ENCODE assay signal across 2 cellular contexts in the genomic region with DNA sequence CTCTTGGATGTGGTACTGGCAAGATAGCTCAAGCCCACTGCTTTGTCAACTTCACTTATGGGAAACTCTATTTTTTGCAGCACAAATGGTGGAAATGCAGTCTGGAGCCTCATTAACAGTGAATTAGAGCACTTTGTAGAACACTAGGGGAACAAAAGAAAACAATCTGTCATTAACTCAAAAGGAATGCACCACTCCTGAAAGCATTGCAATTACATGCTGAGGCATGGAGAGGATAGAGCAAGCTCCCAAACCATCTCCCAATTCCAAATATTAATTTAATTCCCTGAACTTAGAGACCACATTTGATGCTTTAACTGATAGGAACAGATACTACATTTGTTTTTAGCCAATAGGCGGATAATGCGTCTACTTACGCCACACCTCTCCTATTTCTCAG.
TF ChIP-seq lines count a peak whose summit lies in the region.

No MANE protein-coding gene starts in this region.

TF ChIP-seq in IMR-90, 13 proteins besides CTCF, POLR2A, EP300 and RAD21:
- no peak for TF ChIP-seq BHLHE40 (IDR thresholded peaks at IDR 0.05; ENCODE audit: low read depth, low read length)
- TF ChIP-seq CEBPB (IDR thresholded peaks at IDR 0.05; ENCODE audit: low read depth, low read length) = no peak
- TF ChIP-seq MAFK (IDR thresholded peaks at IDR 0.05; ENCODE audit: low read depth, low read length) = no peak
- no peak for TF ChIP-seq FOS (IDR thresholded peaks at IDR 0.05; ENCODE audit: low read depth, low read length)
- no peak for TF ChIP-seq RCOR1 (IDR thresholded peaks at IDR 0.05; ENCODE audit: insufficient replicate concordance, low read length)
- TF ChIP-seq ELK1 (IDR thresholded peaks at IDR 0.05; ENCODE audit: borderline replicate concordance, low read depth, low read length) = no peak
TF ChIP-seq in IMR-90: peak in this region for 0.

TF ChIP-seq in WTC11, 78 proteins besides CTCF, POLR2A, EP300 and RAD21:
- TF ChIP-seq ZNF317 (CRISPR knock-in tag; IDR thresholded peaks at IDR 0.05; ENCODE audit: borderline replicate concordance, low read depth) = no peak
- no peak for TF ChIP-seq ZNF512 (CRISPR knock-in tag; IDR thresholded peaks at IDR 0.05; ENCODE audit: borderline replicate concordance)
- TF ChIP-seq ATF1 (CRISPR knock-in tag; IDR thresholded peaks at IDR 0.05) = no peak
- no peak for TF ChIP-seq NFYB (CRISPR knock-in tag; conservative IDR thresholded peaks at IDR 0.05; ENCODE audit: low read depth)
- TF ChIP-seq, protein P1, sequence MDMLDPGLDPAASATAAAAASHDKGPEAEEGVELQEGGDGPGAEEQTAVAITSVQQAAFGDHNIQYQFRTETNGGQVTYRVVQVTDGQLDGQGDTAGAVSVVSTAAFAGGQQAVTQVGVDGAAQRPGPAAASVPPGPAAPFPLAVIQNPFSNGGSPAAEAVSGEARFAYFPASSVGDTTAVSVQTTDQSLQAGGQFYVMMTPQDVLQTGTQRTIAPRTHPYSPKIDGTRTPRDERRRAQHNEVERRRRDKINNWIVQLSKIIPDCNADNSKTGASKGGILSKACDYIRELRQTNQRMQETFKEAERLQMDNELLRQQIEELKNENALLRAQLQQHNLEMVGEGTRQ (CRISPR knock-in tag; IDR thresholded peaks at IDR 0.05) = no peak
- TF ChIP-seq FOXP1 (CRISPR knock-in tag; IDR thresholded peaks at IDR 0.05; ENCODE audit: borderline replicate concordance) = no peak
- no peak for TF ChIP-seq OVOL2 (CRISPR knock-in tag; IDR thresholded peaks at IDR 0.05; ENCODE audit: borderline replicate concordance)
- TF ChIP-seq GABPB1 (CRISPR knock-in tag; IDR thresholded peaks at IDR 0.05) = no peak
- no peak for TF ChIP-seq NFE2L1 (CRISPR knock-in tag; IDR thresholded peaks at IDR 0.05)
